ENCODE assay signal across 10 cellular contexts in genomic region chr20:50034567-50035170, GRCh38. TPM values are rescaled to one million over a fixed set of nuclear protein-coding genes. Genes with fewer than 3 reads are reported as not detected.
DNase-seq lines count a peak whose midpoint lies in the region; ATAC-seq and TF ChIP-seq lines count a peak whose summit lies in the region.
"Had no signal": no experiment of that assay in that cellular context is flagged by ENCODE, and none has a peak within 500 bp of the region (broad histone marks: within the 10 kb centered on the region; RNA-seq: fewer than 3 reads in every experiment).

No MANE protein-coding gene starts in this region.

- H3K4me1 Mint-ChIP-seq in type B pancreatic cell (ENCODE audit: unreplicated experiment) = peaks cover 26% of the 10 kb centered on the region

- no peak overlapping the region for H2AFZ ChIP-seq in hepatocyte
- H2AFZ ChIP-seq: parathyroid adenoma had no signal

- H3K36me3 ChIP-seq in ascending aorta (no peaks in the 10 kb centered on the region), hepatocyte (replicated peaks; ENCODE audit: insufficient read depth, low read depth) (no peaks in the 10 kb centered on the region)

- no peaks in the 10 kb centered on the region for H3K79me2 ChIP-seq in hepatocyte
- H3K79me2 ChIP-seq: parathyroid adenoma had no signal

- H3K27me3 Mint-ChIP-seq in type B pancreatic cell = no peaks in the 10 kb centered on the region

- intact Hi-C loops in ascending aorta (cut with DNase I) = loop anchor here (2.0 to 10.0 kb wide), 2 partner anchors 52 to 170 kb away; partner anchors contain the start of gene SNAI1

- no peaks in the 10 kb centered on the region for H3K36me3 Mint-ChIP-seq in type B pancreatic cell

- H3K4me2 ChIP-seq in hepatocyte = no peak overlapping the region

- DNase-seq in NCI-H345 (lab: John Stamatoyannopoulos, UW) = peak; percentile 40
- no peak for DNase-seq in NCI-H345 treated with DMSO at 0.1 percent for 48 hours (lab: John Stamatoyannopoulos, UW; ENCODE audit: unreplicated experiment)
- DNase-seq in ascending aorta (ENCODE audit: low spot score in 2 of 2) = peak; percentile 65 to 94
- DNase-seq in hepatocyte (ENCODE audit: low spot score) = no peak
- DNase-seq in type B pancreatic cell (ENCODE audit: extremely low spot score, unreplicated experiment) = no peak
- DNase-seq in NCI-H1417 treated with DMSO at 0.1 percent for 48 hours (lab: John Stamatoyannopoulos, UW) = no peak
- no peak for DNase-seq in DMS114 treated with DMSO at 0.1 percent for 48 hours (lab: John Stamatoyannopoulos, UW; ENCODE audit: unreplicated experiment)
- DNase-seq: T-helper 1 cell had no signal

- peak overlapping the region; percentile 46 for H3K27ac Mint-ChIP-seq in type B pancreatic cell

- H3K9me2 ChIP-seq in hepatocyte (replicated peaks; ENCODE audit: insufficient read depth) = no peaks in the 10 kb centered on the region

- H3K4me3 Mint-ChIP-seq in type B pancreatic cell = no peak overlapping the region

- peak overlapping the region; percentile 79 to 84 for H3K27ac ChIP-seq in ascending aorta
- peak overlapping the region; percentile 63 for H3K27ac ChIP-seq in hepatocyte
- H3K27ac ChIP-seq: parathyroid adenoma had no signal

- TF ChIP-seq CTCF in ascending aorta (IDR thresholded peaks at IDR 0.05) (no peak), hepatocyte (IDR thresholded peaks at IDR 0.05; ENCODE audit: poor library complexity) (no peak), type B pancreatic cell (conservative IDR thresholded peaks at IDR 0.05) (no peak)

- H4K20me1 ChIP-seq in hepatocyte (ENCODE audit: insufficient read depth, poor library complexity, severe bottlenecking) = no peaks in the 10 kb centered on the region

- H3K4me3 ChIP-seq in ascending aorta = no peak overlapping the region
- no peak overlapping the region for H3K4me3 ChIP-seq in hepatocyte

- H3K27me3 ChIP-seq in ascending aorta = no peaks in the 10 kb centered on the region
- H3K27me3 ChIP-seq in hepatocyte = no peaks in the 10 kb centered on the region

- no peak for ATAC-seq in GM18520 (IDR thresholded peaks at IDR 0.05; ENCODE audit: unreplicated experiment)

- H3K9me3 Mint-ChIP-seq in type B pancreatic cell = no peaks in the 10 kb centered on the region

- WGBS in hepatocyte (ENCODE audit: low lambda C conversion rate, missing lambda C conversion rate) = 91% methylated on average over 9 of the region's 9 CpGs

- H3K4me1 ChIP-seq in ascending aorta = peaks cover 14 to 33% of the 10 kb centered on the region in 2 donors
- peaks cover 17% of the 10 kb centered on the region for H3K4me1 ChIP-seq in hepatocyte (ENCODE audit: insufficient read depth)
- H3K4me1 ChIP-seq: parathyroid adenoma had no signal

- no peaks in the 10 kb centered on the region for H3K9me3 ChIP-seq in ascending aorta
- H3K9me3 ChIP-seq in hepatocyte (ENCODE audit: low read depth) = no peaks in the 10 kb centered on the region

RNA-seq across cellular contexts. Expression of gene SNAI1, which starts 51.9 kb away (rescaled TPM):
- total RNA-seq in ascending aorta = 64.4 TPM
- 2.9 and 3.0 TPM in 2 replicates for total RNA-seq in hepatocyte
- 8.4 and 9.8 TPM in 2 replicates for polyA plus RNA-seq in hepatocyte
- total RNA-seq in type B pancreatic cell (ENCODE audit: low replicate concordance) = 12.1 and 30.8 TPM in 2 replicates

Comparison
In these comparisons a context has a peak if more than half of its experiments do, and no peak if none do; other contexts are left out.
1. DNase-seq: peak in NCI-H345 (single experiment) and ascending aorta (2 of 2); none in NCI-H345 treated with DMSO at 0.1 percent for 48 hours (single experiment), hepatocyte (single experiment), type B pancreatic cell (single experiment), NCI-H1417 treated with DMSO at 0.1 percent for 48 hours (single experiment) and DMS114 treated with DMSO at 0.1 percent for 48 hours (single experiment).